Comparison of ENCODE assay signal across 18 cellular contexts in genomic region chr11:8828580-8829358, GRCh38.
DNase-seq lines count a peak whose midpoint lies in the region; ATAC-seq, FAIRE-seq and TF ChIP-seq lines count a peak whose summit lies in the region.
"Had no signal": no experiment of that assay in that cellular context is flagged by ENCODE, and none has a peak within 500 bp of the region (broad histone marks: within the 10 kb centered on the region; RNA-seq: fewer than 3 reads in every experiment).

No MANE protein-coding gene starts in this region.

- TF ChIP-seq CTCF in testis (IDR thresholded peaks at IDR 0.05) (no peak), tibial artery (IDR thresholded peaks at IDR 0.05) (no peak), GM10266 (IDR thresholded peaks at IDR 0.05; ENCODE audit: control insufficient read depth, insufficient read depth, low read depth, missing control alignments) (no peak)

- H3K36me3 ChIP-seq in testis (ENCODE audit: low read depth, missing control alignments) (no peaks in the 10 kb centered on the region), tibial artery (no peaks in the 10 kb centered on the region)

- H3K27me3 ChIP-seq in testis (no peaks in the 10 kb centered on the region), tibial artery (no peaks in the 10 kb centered on the region)

- intact Hi-C loops in testis (cut with DNase I; ENCODE audit: low total_unique reads), result no loop called here
- intact Hi-C loops in tibial artery (cut with DNase I; ENCODE audit: low total_unique reads), result no loop called here

- FAIRE-seq in HTR-8/SVneo (lab: Jason Lieb, UNC), result peak; percentile 99
- FAIRE-seq: frontal cortex had no signal

- peak; percentile 27 for ATAC-seq in left lobe of liver
- no peak for ATAC-seq in HG03342 (IDR thresholded peaks at IDR 0.05; ENCODE audit: unreplicated experiment)
- ATAC-seq: activated T-helper 17 cell treated with anti-CD3 and anti-CD28 coated beads, Interleukin-2, amount 50 U/mL, for 72 hours; GM23338 had no signal

- DNase-seq in HTR-8/SVneo (ENCODE audit: insufficient read length, low spot score) (no peak), SKM-1 (lab: John Stamatoyannopoulos, UW; ENCODE audit: unreplicated experiment) (peak; percentile 79), left lobe of liver (ENCODE audit: low spot score) (peak; percentile 40), testis (peak; percentile 53), inferior parietal cortex (ENCODE audit: extremely low spot score) (no peak), tibial artery (no peak), GM10266 (ENCODE audit: extremely low spot score) (no peak)
- DNase-seq: activated CD4-positive, alpha-beta memory T cell treated with anti-CD3 and anti-CD28 coated beads, Interleukin-2, amount 10 ng/mL, durations not matched to agents 7 days and 5 days; NCI-H1105; nephron progenitor cell; retina; stimulated activated CD4-positive, alpha-beta T cell treated with anti-CD3 and anti-CD28 coated beads, Interleukin-2, amount 100 ng/mL, for 24 hours had no signal

- H3K9me3 ChIP-seq in testis, result no peaks in the 10 kb centered on the region
- H3K9me3 ChIP-seq in tibial artery, result no peaks in the 10 kb centered on the region

- 50 to 61% methylated on average over 11 of the region's 11 CpGs for WGBS in testis, 2 donors

- H3K27ac ChIP-seq in testis, result peak overlapping the region; percentile 7 to 84
- no peak overlapping the region for H3K27ac ChIP-seq in tibial artery
- H3K27ac ChIP-seq: C4-2B had no signal

- no peak for TF ChIP-seq POLR2A in testis (IDR thresholded peaks at IDR 0.05)

- H3K4me3 ChIP-seq in testis, result no peak overlapping the region
- no peak overlapping the region for H3K4me3 ChIP-seq in tibial artery
- H3K4me3 ChIP-seq: GM23338, lung had no signal

- H3K4me1 ChIP-seq in testis, result peaks cover 51% of the 10 kb centered on the region
- peaks cover 0 to 15% (median 11%) of the 10 kb centered on the region in 4 donors for H3K4me1 ChIP-seq in tibial artery

Comparison
In these comparisons a context has a peak if more than half of its experiments do, and no peak if none do; other contexts are left out.
1. DNase-seq: peak in SKM-1 (single experiment), left lobe of liver (single experiment) and testis (single experiment); none in HTR-8/SVneo (single experiment), inferior parietal cortex (single experiment), tibial artery (0 of 2) and GM10266 (single experiment).
2. H3K27ac ChIP-seq: peak in testis (2 of 2); none in tibial artery (0 of 2).